ENCODE assay signal across 40 cellular contexts in the genomic region with DNA sequence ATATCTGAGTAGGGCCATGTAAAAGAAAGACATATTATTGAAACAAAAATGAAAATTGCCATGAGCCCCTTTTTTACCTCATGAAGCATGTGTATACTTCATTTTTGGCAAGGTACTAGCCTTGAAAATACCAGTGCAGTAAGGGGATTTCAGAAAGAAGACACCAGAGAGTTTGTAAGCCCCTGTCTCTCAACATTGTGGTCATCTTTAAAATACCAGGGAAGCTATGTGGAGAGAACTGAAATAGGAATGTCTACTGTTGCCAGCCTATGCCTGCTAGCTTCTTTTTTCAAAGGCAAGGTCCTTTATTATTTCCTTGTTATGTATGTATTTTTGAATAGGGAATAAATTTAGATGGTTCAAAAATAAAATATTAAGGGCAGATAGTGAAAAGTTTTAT.
"Had no signal": no experiment of that assay in that cellular context is flagged by ENCODE, and none has a peak within 500 bp of the region (broad histone marks: within the 10 kb centered on the region; RNA-seq: fewer than 3 reads in every experiment).

No MANE protein-coding gene starts in this region.

- H3K27ac Mint-ChIP-seq: activated CD4-positive, alpha-beta memory T cell treated with anti-CD3 and anti-CD28 coated beads for 36 hours; activated CD4-positive, alpha-beta T cell treated with anti-CD3 and anti-CD28 coated beads for 36 hours; activated CD4-positive, alpha-beta T cell treated with anti-CD3 and anti-CD28 coated beads, Interleukin-2, amount 10 ng/mL, durations not matched to agents 24 days and 14 days; activated CD8-positive, alpha-beta T cell treated with anti-CD3 and anti-CD28 coated beads for 36 hours; activated naive CD4-positive, alpha-beta T cell treated with anti-CD3 and anti-CD28 coated beads for 36 hours; activated naive CD4-positive, alpha-beta T cell treated with anti-CD3 and anti-CD28 coated beads, Interleukin-2, amount 50 U/mL, for 72 hours; activated naive CD8-positive, alpha-beta T cell treated with anti-CD3 and anti-CD28 coated beads for 36 hours; activated T-cell treated with anti-CD3 and anti-CD28 coated beads, Interleukin-2, amount 50 U/mL, for 72 hours; activated T-helper 1 cell treated with anti-CD3 and anti-CD28 coated beads, Interleukin-12 subunit alpha, Interleukin-12 subunit beta, Interleukin-2, Interleukin-4 antibody, amounts not matched to agents 30 ng/mL and 10 ng/mL and 1 ng/mL, durations not matched to agents 14 hours and 24 hours and 36 hours; activated T-helper 17 cell treated with anti-CD3 and anti-CD28 coated beads, Interleukin-2, amount 50 U/mL, for 72 hours; T-helper 1 cell treated with Interleukin-12 subunit alpha and Interleukin-12 subunit beta and Interleukin-4 antibody, amounts not matched to agents 30 μg/mL and 1 μg/mL, for 36 hours; T-helper 2 cell treated with Interferon-gamma antibody and Interleukin-4, amounts not matched to agents 5 μg/mL and 100 μg/mL, for 36 hours; WTC11 had no signal

- FAIRE-seq: TTC549 had no signal

- H3K4me3 Mint-ChIP-seq: activated CD4-positive, alpha-beta memory T cell treated with anti-CD3 and anti-CD28 coated beads for 36 hours; activated CD4-positive, alpha-beta T cell treated with anti-CD3 and anti-CD28 coated beads for 36 hours; activated CD4-positive, alpha-beta T cell treated with anti-CD3 and anti-CD28 coated beads, Interleukin-2, amount 10 ng/mL, durations not matched to agents 24 days and 14 days; activated CD8-positive, alpha-beta T cell treated with anti-CD3 and anti-CD28 coated beads for 36 hours; activated naive CD4-positive, alpha-beta T cell treated with anti-CD3 and anti-CD28 coated beads for 36 hours; activated naive CD8-positive, alpha-beta T cell treated with anti-CD3 and anti-CD28 coated beads for 36 hours; activated T-cell treated with anti-CD3 and anti-CD28 coated beads, Interleukin-2, amount 50 U/mL, for 4 hours; activated T-cell treated with anti-CD3 and anti-CD28 coated beads, Interleukin-2, amount 50 U/mL, for 72 hours; activated T-helper 1 cell treated with anti-CD3 and anti-CD28 coated beads, Interleukin-12 subunit alpha, Interleukin-12 subunit beta, Interleukin-2, Interleukin-4 antibody, amounts not matched to agents 30 ng/mL and 10 ng/mL and 1 ng/mL, durations not matched to agents 14 hours and 24 hours and 36 hours; activated T-helper 17 cell treated with anti-CD3 and anti-CD28 coated beads, Interleukin-2, amount 50 U/mL, for 72 hours; T-helper 1 cell treated with Interleukin-12 subunit alpha and Interleukin-12 subunit beta and Interleukin-4 antibody, amounts not matched to agents 30 μg/mL and 1 μg/mL, for 36 hours; T-helper 2 cell treated with Interferon-gamma antibody and Interleukin-4, amounts not matched to agents 5 μg/mL and 100 μg/mL, for 36 hours; WTC11 had no signal

- H3K9me3 ChIP-seq: adrenal gland, body of pancreas had no signal

- ATAC-seq: activated CD4-positive, alpha-beta T cell treated with anti-CD3 and anti-CD28 coated beads for 36 hours; activated CD4-positive, CD25-positive, alpha-beta regulatory T cell treated with anti-CD3 and anti-CD28 coated beads, Interleukin-2, amount 50 U/mL, for 24 hours; activated CD8-positive, alpha-beta T cell treated with anti-CD3 and anti-CD28 coated beads for 36 hours; activated naive CD4-positive, alpha-beta T cell treated with anti-CD3 and anti-CD28 coated beads, Interleukin-2, amount 50 U/mL, for 72 hours; activated T-cell treated with anti-CD3 and anti-CD28 coated beads, Interleukin-2, amount 50 U/mL, for 4 hours; activated T-cell treated with anti-CD3 and anti-CD28 coated beads, Interleukin-2, amount 50 U/mL, for 72 hours; activated T-helper 17 cell treated with anti-CD3 and anti-CD28 coated beads, Interleukin-2, amount 50 U/mL, for 72 hours; body of pancreas; WTC11 had no signal

- H3K27me3 ChIP-seq: adrenal gland, body of pancreas, brain microvascular endothelial cell, breast epithelium had no signal

- H3K4me1 Mint-ChIP-seq: activated CD4-positive, alpha-beta T cell treated with anti-CD3 and anti-CD28 coated beads for 36 hours; activated CD4-positive, alpha-beta T cell treated with anti-CD3 and anti-CD28 coated beads, Interleukin-2, amount 10 ng/mL, durations not matched to agents 24 days and 14 days; activated naive CD8-positive, alpha-beta T cell treated with anti-CD3 and anti-CD28 coated beads for 36 hours; activated T-helper 17 cell treated with anti-CD3 and anti-CD28 coated beads, Interleukin-2, amount 50 U/mL, for 72 hours; WTC11 had no signal

- H3K36me3 ChIP-seq: adrenal gland, brain microvascular endothelial cell, breast epithelium, WERI-Rb-1 had no signal

- H3K4me3 ChIP-seq: adrenal gland, body of pancreas, breast epithelium had no signal

- H3K27ac ChIP-seq: adrenal gland, body of pancreas, brain microvascular endothelial cell, breast epithelium, WERI-Rb-1 had no signal

- H3K27me3 Mint-ChIP-seq: activated CD4-positive, alpha-beta memory T cell treated with anti-CD3 and anti-CD28 coated beads for 36 hours; activated CD4-positive, alpha-beta T cell treated with anti-CD3 and anti-CD28 coated beads for 36 hours; activated CD4-positive, alpha-beta T cell treated with anti-CD3 and anti-CD28 coated beads, Interleukin-2, amount 10 ng/mL, durations not matched to agents 24 days and 14 days; activated CD8-positive, alpha-beta T cell treated with anti-CD3 and anti-CD28 coated beads for 36 hours; activated naive CD8-positive, alpha-beta T cell treated with anti-CD3 and anti-CD28 coated beads for 36 hours; activated T-helper 17 cell treated with anti-CD3 and anti-CD28 coated beads, Interleukin-2, amount 50 U/mL, for 72 hours had no signal

- H3K9me3 Mint-ChIP-seq: activated T-helper 17 cell treated with anti-CD3 and anti-CD28 coated beads, Interleukin-2, amount 50 U/mL, for 72 hours had no signal

- H3K4me1 ChIP-seq: adrenal gland, body of pancreas, breast epithelium had no signal

- DNase-seq: activated CD4-positive, alpha-beta memory T cell treated with anti-CD3 and anti-CD28 coated beads for 36 hours; activated CD4-positive, alpha-beta T cell treated with anti-CD3 and anti-CD28 coated beads for 1 hour; activated CD4-positive, alpha-beta T cell treated with anti-CD3 and anti-CD28 coated beads for 36 hours; activated CD4-positive, alpha-beta T cell treated with anti-CD3 and anti-CD28 coated beads, Interleukin-2, amount 10 ng/mL, durations not matched to agents 24 days and 14 days; activated CD4-positive, alpha-beta T cell treated with anti-CD3 and anti-CD28 coated beads, Interleukin-2, amount 50 U/mL, for 1 hour; activated CD4-positive, alpha-beta T cell treated with anti-CD3 and anti-CD28 coated beads, Interleukin-2, amount 50 U/mL, for 4 hours; activated CD4-positive, CD25-positive, alpha-beta regulatory T cell; activated CD8-positive, alpha-beta memory T cell treated with anti-CD3 and anti-CD28 coated beads, Interleukin-2, amount 50 U/mL, for 4 hours; activated CD8-positive, alpha-beta T cell treated with anti-CD3 and anti-CD28 coated beads for 36 hours; activated effector memory CD4-positive, alpha-beta T cell treated with anti-CD3 and anti-CD28 coated beads, Interleukin-2, amount 50 U/mL, for 16 hours; activated gamma-delta T cell treated with Interleukin-2 at 50 U/mL for 16 hours; activated naive CD4-positive, alpha-beta T cell; activated naive CD4-positive, alpha-beta T cell treated with anti-CD3 and anti-CD28 coated beads for 36 hours; activated naive CD4-positive, alpha-beta T cell treated with anti-CD3 and anti-CD28 coated beads, Interleukin-2, amount 50 U/mL, for 16 hours; activated naive CD8-positive, alpha-beta T cell treated with anti-CD3 and anti-CD28 coated beads for 36 hours; activated T-cell treated with anti-CD3 and anti-CD28 coated beads for 4 hours; activated T-cell treated with anti-CD3 and anti-CD28 coated beads, Interleukin-2, amount 50 U/mL, for 1 hour; activated T-cell treated with anti-CD3 and anti-CD28 coated beads, Interleukin-2, amount 50 U/mL, for 4 hours; activated T-cell treated with anti-CD3 and anti-CD28 coated beads, Interleukin-2, amount 50 U/mL, for 72 hours; adrenal gland; amniotic stem cell; aorta; body of pancreas; brain microvascular endothelial cell; central memory CD4-positive, alpha-beta T cell; cerebellar nuclear complex; SW 1271; T-helper 1 cell; T-helper 2 cell; T-helper 9 cell; WERI-Rb-1 had no signal
